Comparison of ENCODE assay signal across 13 cellular contexts in genomic region chr4:1365271-1366178, GRCh38. TPM values are rescaled to one million over a fixed set of nuclear protein-coding genes. Genes with fewer than 3 reads are reported as not detected.
DNase-seq lines count a peak whose midpoint lies in the region; ATAC-seq and TF ChIP-seq lines count a peak whose summit lies in the region.
"Had no signal": no experiment of that assay in that cellular context is flagged by ENCODE, and none has a peak within 500 bp of the region (broad histone marks: within the 10 kb centered on the region; RNA-seq: fewer than 3 reads in every experiment).

No MANE protein-coding gene starts in this region.

- peaks cover 0 to 44% of the 10 kb centered on the region in 2 donors for H3K36me3 ChIP-seq in lung (ENCODE audit: control insufficient read depth in 2 of 2, insufficient read depth in 2 of 2, low read length in 2 of 2)
- H3K36me3 ChIP-seq: colonic mucosa had no signal

- H3K27me3 Mint-ChIP-seq in activated CD4-positive, alpha-beta memory T cell treated with anti-CD3 and anti-CD28 coated beads, Interleukin-2, amount 10 ng/mL, durations not matched to agents 7 days and 5 days: no peaks in the 10 kb centered on the region

- no peaks in the 10 kb centered on the region for H3K9me3 ChIP-seq in lung (ENCODE audit: control insufficient read depth in 2 of 2, insufficient read depth in 1 of 2, low read length in 1 of 2)
- H3K9me3 ChIP-seq: colonic mucosa had no signal

- POLR2A ChIA-PET in activated CD4-positive, alpha-beta memory T cell treated with anti-CD3 and anti-CD28 coated beads, Interleukin-2, amount 10 ng/mL, durations not matched to agents 7 days and 5 days (lab: Charles Lee): no interaction called here

- DNase-seq in DMS53 treated with DMSO at 0.1 percent for 48 hours (lab: John Stamatoyannopoulos, UW; ENCODE audit: unreplicated experiment) (peak; percentile 27), NCI-H1436 (lab: John Stamatoyannopoulos, UW) (peak; percentile 92), lung (ENCODE audit: low spot score) (peak; percentile 86), putamen (ENCODE audit: low spot score) (no peak)
- no peak for DNase-seq in activated CD4-positive, alpha-beta memory T cell treated with anti-CD3 and anti-CD28 coated beads, Interleukin-2, amount 10 ng/mL, durations not matched to agents 7 days and 5 days
- DNase-seq: CD8-positive, alpha-beta T cell; colonic mucosa; stimulated activated naive CD8-positive, alpha-beta T cell treated with anti-CD3 and anti-CD28 coated beads, Interleukin-15, Interleukin-2, amounts not matched to agents 100 U/mL and 50 U/mL, for 24 hours; T-helper 9 cell had no signal

- no peaks in the 10 kb centered on the region for H3K9me3 Mint-ChIP-seq in activated CD4-positive, alpha-beta memory T cell treated with anti-CD3 and anti-CD28 coated beads, Interleukin-2, amount 10 ng/mL, durations not matched to agents 7 days and 5 days
- H3K9me3 Mint-ChIP-seq: activated T-helper 1 cell treated with anti-CD3 and anti-CD28 coated beads, Interleukin-12 subunit alpha, Interleukin-12 subunit beta, Interleukin-2, Interleukin-4 antibody, amounts not matched to agents 30 ng/mL and 10 ng/mL and 1 ng/mL, durations not matched to agents 14 hours and 24 hours and 36 hours; CD8-positive, alpha-beta T cell had no signal

- H3K36me3 Mint-ChIP-seq in activated CD4-positive, alpha-beta memory T cell treated with anti-CD3 and anti-CD28 coated beads, Interleukin-2, amount 10 ng/mL, durations not matched to agents 7 days and 5 days (ENCODE audit: low read depth): no peaks in the 10 kb centered on the region

- CTCF ChIA-PET in activated CD4-positive, alpha-beta memory T cell treated with anti-CD3 and anti-CD28 coated beads, Interleukin-2, amount 10 ng/mL, durations not matched to agents 7 days and 5 days (lab: Charles Lee): no interaction called here

- no peak overlapping the region for H3K27ac Mint-ChIP-seq in activated CD4-positive, alpha-beta memory T cell treated with anti-CD3 and anti-CD28 coated beads, Interleukin-2, amount 10 ng/mL, durations not matched to agents 7 days and 5 days
- H3K27ac Mint-ChIP-seq: activated T-helper 1 cell treated with anti-CD3 and anti-CD28 coated beads, Interleukin-12 subunit alpha, Interleukin-12 subunit beta, Interleukin-2, Interleukin-4 antibody, amounts not matched to agents 30 ng/mL and 10 ng/mL and 1 ng/mL, durations not matched to agents 14 hours and 24 hours and 36 hours; CD8-positive, alpha-beta T cell had no signal

- TF ChIP-seq CTCF in VCaP (conservative IDR thresholded peaks at IDR 0.05) (peak; percentile 39; the same call in 1 of the 2 replicates), lung (IDR thresholded peaks at IDR 0.05; ENCODE audit: control extremely low read depth, extremely low read depth) (no peak)

- peaks cover 0 to 5% of the 10 kb centered on the region in 2 donors for H3K4me1 ChIP-seq in lung (ENCODE audit: control insufficient read depth in 2 of 2, insufficient read depth in 2 of 2, low read length in 2 of 2)
- H3K4me1 ChIP-seq: colonic mucosa had no signal

- no peak overlapping the region for H3K4me3 ChIP-seq in lung
- H3K4me3 ChIP-seq: colonic mucosa had no signal

- no peaks in the 10 kb centered on the region for H3K4me1 Mint-ChIP-seq in activated CD4-positive, alpha-beta memory T cell treated with anti-CD3 and anti-CD28 coated beads, Interleukin-2, amount 10 ng/mL, durations not matched to agents 7 days and 5 days

- ATAC-seq in lung (ENCODE audit: insufficient read depth, low FRiP score) (peak; percentile 69), HG02759 (IDR thresholded peaks at IDR 0.05; ENCODE audit: unreplicated experiment) (no peak), GM21528 (IDR thresholded peaks at IDR 0.05; ENCODE audit: low FRiP score, unreplicated experiment) (no peak)
- ATAC-seq: CD8-positive, alpha-beta T cell; stimulated activated naive CD8-positive, alpha-beta T cell treated with anti-CD3 and anti-CD28 coated beads, Interleukin-15, Interleukin-2, amounts not matched to agents 100 U/mL and 50 U/mL, for 24 hours had no signal

- H3K27me3 ChIP-seq in lung (ENCODE audit: control insufficient read depth, insufficient read depth): no peaks in the 10 kb centered on the region
- H3K27me3 ChIP-seq: colonic mucosa had no signal

- H3K27ac ChIP-seq in VCaP (peak overlapping the region; percentile 10; the same call in 1 of the 2 replicates), lung (ENCODE audit: low read depth in 1 of 2, low read length in 1 of 2) (peak overlapping the region in 1 of 2 donors; percentile 44)
- H3K27ac ChIP-seq: colonic mucosa had no signal

- no peak overlapping the region for H3K4me3 Mint-ChIP-seq in activated CD4-positive, alpha-beta memory T cell treated with anti-CD3 and anti-CD28 coated beads, Interleukin-2, amount 10 ng/mL, durations not matched to agents 7 days and 5 days
- H3K4me3 Mint-ChIP-seq: activated T-helper 1 cell treated with anti-CD3 and anti-CD28 coated beads, Interleukin-12 subunit alpha, Interleukin-12 subunit beta, Interleukin-2, Interleukin-4 antibody, amounts not matched to agents 30 ng/mL and 10 ng/mL and 1 ng/mL, durations not matched to agents 14 hours and 24 hours and 36 hours; CD8-positive, alpha-beta T cell had no signal

- 70 to 84% methylated on average over 25 of the region's 25 CpGs for WGBS in lung, 2 donors

RNA-seq across cellular contexts. Expression of gene UVSSA, which starts 18.5 kb away (rescaled TPM):
- 10 to 100 TPM; 17.5 to 50.9 TPM for total RNA-seq in lung
- polyA plus RNA-seq in lung: 10 to 100 TPM in 1 of 2 donors, 1 to 10 TPM in 1; 9.8 to 17.9 TPM
- 10 to 100 TPM; 22.2 to 22.3 TPM for total RNA-seq in activated CD4-positive, alpha-beta memory T cell treated with anti-CD3 and anti-CD28 coated beads, Interleukin-2, amount 10 ng/mL, durations not matched to agents 7 days and 5 days

RNA-seq across cellular contexts. Expression of gene NKX1-1, which starts 40.7 kb away (rescaled TPM):
- total RNA-seq in lung: not detected
- polyA plus RNA-seq in lung: not detected
- not detected for total RNA-seq in activated CD4-positive, alpha-beta memory T cell treated with anti-CD3 and anti-CD28 coated beads, Interleukin-2, amount 10 ng/mL, durations not matched to agents 7 days and 5 days
- total RNA-seq: activated T-helper 1 cell treated with anti-CD3 and anti-CD28 coated beads, Interleukin-12 subunit alpha, Interleukin-12 subunit beta, Interleukin-2, Interleukin-4 antibody, amounts not matched to agents 30 ng/mL and 10 ng/mL and 1 ng/mL, durations not matched to agents 14 hours and 24 hours and 36 hours; CD8-positive, alpha-beta T cell; colonic mucosa had no signal

Comparison
In these comparisons a context has a peak if more than half of its experiments do, and no peak if none do; other contexts are left out.
1. DNase-seq: peak in DMS53 treated with DMSO at 0.1 percent for 48 hours (single experiment), NCI-H1436 (single experiment) and lung (single experiment); none in activated CD4-positive, alpha-beta memory T cell treated with anti-CD3 and anti-CD28 coated beads, Interleukin-2, amount 10 ng/mL, durations not matched to agents 7 days and 5 days (single experiment) and putamen (single experiment).